ENCODE assay signal across 18 cellular contexts in genomic region chr19:18074192-18074591, GRCh38. TPM values are rescaled to one million over a fixed set of nuclear protein-coding genes. Genes with fewer than 3 reads are reported as not detected.
DNase-seq lines count a peak whose midpoint lies in the region; ATAC-seq, FAIRE-seq and TF ChIP-seq lines count a peak whose summit lies in the region.
"Had no signal": no experiment of that assay in that cellular context is flagged by ENCODE, and none has a peak within 500 bp of the region (broad histone marks: within the 10 kb centered on the region; RNA-seq: fewer than 3 reads in every experiment).

No MANE protein-coding gene starts in this region.

- H2AFZ ChIP-seq in hepatocyte: no peak overlapping the region

- H3K4me3 Mint-ChIP-seq in activated naive CD8-positive, alpha-beta T cell treated with anti-CD3 and anti-CD28 coated beads, Interleukin-2, amount 50 U/mL, for 24 hours: no peak overlapping the region
- H3K4me3 Mint-ChIP-seq: brain, neural crest cell had no signal

- H3K36me3 ChIP-seq in NT2/D1 (ENCODE audit: insufficient read depth, insufficient read length, low read length): no peaks in the 10 kb centered on the region
- no peaks in the 10 kb centered on the region for H3K36me3 ChIP-seq in hepatocyte (replicated peaks; ENCODE audit: insufficient read depth, low read depth)
- H3K36me3 ChIP-seq: right lobe of liver had no signal

- H3K27ac ChIP-seq in hepatocyte (no peak overlapping the region), RWPE1 (no peak overlapping the region)
- H3K27ac ChIP-seq: right lobe of liver, testis had no signal

- no peak overlapping the region for H3K4me2 ChIP-seq in hepatocyte

- H3K36me3 Mint-ChIP-seq in activated naive CD8-positive, alpha-beta T cell treated with anti-CD3 and anti-CD28 coated beads, Interleukin-2, amount 50 U/mL, for 24 hours (ENCODE audit: low read depth): peaks cover 23% of the 10 kb centered on the region
- H3K36me3 Mint-ChIP-seq: brain had no signal

- H3K9me2 ChIP-seq in hepatocyte (replicated peaks; ENCODE audit: insufficient read depth): no peaks in the 10 kb centered on the region

- DNase-seq in COLO668 (lab: John Stamatoyannopoulos, UW; ENCODE audit: unreplicated experiment) (peak; percentile 40), GM12891 (ENCODE audit: insufficient read length, low spot score) (no peak), NT2/D1 (ENCODE audit: low read depth, low spot score) (no peak), hepatocyte (ENCODE audit: low spot score) (no peak), RWPE1 (ENCODE audit: low spot score) (no peak), kidney tubule cell (ENCODE audit: low spot score) (no peak)
- DNase-seq in activated naive CD8-positive, alpha-beta T cell treated with anti-CD3 and anti-CD28 coated beads, Interleukin-2, amount 50 U/mL, for 24 hours: no peak
- DNase-seq: activated CD4-positive, CD25-positive, alpha-beta regulatory T cell treated with anti-CD3 and anti-CD28 coated beads, Interleukin-2, amount 50 U/mL, for 72 hours; activated naive CD4-positive, alpha-beta T cell treated with anti-CD3 and anti-CD28 coated beads, Interleukin-2, amount 50 U/mL, for 16 hours; activated T-cell treated with anti-CD3 and anti-CD28 coated beads for 4 hours; dorsolateral prefrontal cortex; GF-D8; kidney; right lobe of liver; stimulated activated CD4-positive, alpha-beta T cell treated with anti-CD3 and anti-CD28 coated beads, Interleukin-2, amount 100 ng/mL, for 24 hours; testis had no signal

- no peaks in the 10 kb centered on the region for H3K9me3 Mint-ChIP-seq in activated naive CD8-positive, alpha-beta T cell treated with anti-CD3 and anti-CD28 coated beads, Interleukin-2, amount 50 U/mL, for 24 hours
- H3K9me3 Mint-ChIP-seq: brain, neural crest cell had no signal

- POLR2A ChIA-PET in RWPE1 (lab: Yijun Ruan, JAX; ENCODE audit: low non-redundant PET): no interaction called here

- H3K9ac ChIP-seq in NT2/D1 (ENCODE audit: insufficient read length, low read depth): peak overlapping the region; percentile 36

- H4K20me1 ChIP-seq in hepatocyte (ENCODE audit: insufficient read depth, poor library complexity, severe bottlenecking): no peaks in the 10 kb centered on the region

- no peak overlapping the region for H3K27ac Mint-ChIP-seq in activated naive CD8-positive, alpha-beta T cell treated with anti-CD3 and anti-CD28 coated beads, Interleukin-2, amount 50 U/mL, for 24 hours
- H3K27ac Mint-ChIP-seq: brain had no signal

- WGBS in hepatocyte (ENCODE audit: low lambda C conversion rate, missing lambda C conversion rate): 78% methylated on average over 9 of the region's 9 CpGs

- H3K4me1 ChIP-seq in NT2/D1 (ENCODE audit: insufficient read depth, insufficient read length) (peaks cover 6% of the 10 kb centered on the region), hepatocyte (ENCODE audit: insufficient read depth) (no peaks in the 10 kb centered on the region)
- H3K4me1 ChIP-seq: right lobe of liver, testis had no signal

- H3K27me3 ChIP-seq in NT2/D1 (ENCODE audit: insufficient read depth, insufficient read length): no peaks in the 10 kb centered on the region
- no peaks in the 10 kb centered on the region for H3K27me3 ChIP-seq in hepatocyte
- H3K27me3 ChIP-seq: dorsolateral prefrontal cortex, right lobe of liver, testis had no signal

- H3K27me3 Mint-ChIP-seq in activated naive CD8-positive, alpha-beta T cell treated with anti-CD3 and anti-CD28 coated beads, Interleukin-2, amount 50 U/mL, for 24 hours: no peaks in the 10 kb centered on the region

- TF ChIP-seq POLR2A in GM12891 (IDR thresholded peaks at IDR 0.05; ENCODE audit: low read depth, low read length): no peak

- ATAC-seq in activated naive CD8-positive, alpha-beta T cell treated with anti-CD3 and anti-CD28 coated beads, Interleukin-2, amount 50 U/mL, for 24 hours: no peak

- CTCF ChIA-PET in RWPE1 (lab: Yijun Ruan, JAX): no interaction called here

- no peaks in the 10 kb centered on the region for H3K9me3 ChIP-seq in NT2/D1 (ENCODE audit: insufficient read depth, low read length)
- H3K9me3 ChIP-seq in hepatocyte (ENCODE audit: low read depth): no peaks in the 10 kb centered on the region
- H3K9me3 ChIP-seq: right lobe of liver, testis had no signal

- H3K4me3 ChIP-seq in NT2/D1 (ENCODE audit: insufficient read length, low read depth) (no peak overlapping the region), hepatocyte (no peak overlapping the region)
- H3K4me3 ChIP-seq: dorsolateral prefrontal cortex, right lobe of liver, testis had no signal

- peaks cover 12% of the 10 kb centered on the region for H3K4me1 Mint-ChIP-seq in activated naive CD8-positive, alpha-beta T cell treated with anti-CD3 and anti-CD28 coated beads, Interleukin-2, amount 50 U/mL, for 24 hours
- H3K4me1 Mint-ChIP-seq: brain, neural crest cell had no signal

- FAIRE-seq in GM12891 (lab: Jason Lieb, UNC): peak; percentile 70
- FAIRE-seq: kidney had no signal

- peak; percentile 6 for TF ChIP-seq CTCF in hepatocyte (IDR thresholded peaks at IDR 0.05; ENCODE audit: poor library complexity)
- TF ChIP-seq CTCF in RWPE1 (conservative IDR thresholded peaks at IDR 0.05; ENCODE audit: low read depth): no peak

- H3K79me2 ChIP-seq in hepatocyte: no peaks in the 10 kb centered on the region

TF ChIP-seq in GM12891, 5 proteins besides CTCF, POLR2A, EP300 and RAD21:
- no peak for TF ChIP-seq TAF1 (IDR thresholded peaks at IDR 0.05; ENCODE audit: low read depth, low read length)
- TF ChIP-seq POU2F2 (IDR thresholded peaks at IDR 0.05; ENCODE audit: low read depth, low read length): no peak
- no peak for TF ChIP-seq SPI1 (IDR thresholded peaks at IDR 0.05; ENCODE audit: low read depth, low read length)
- no peak for TF ChIP-seq POLR2AphosphoS5 (IDR thresholded peaks at IDR 0.05; ENCODE audit: low read depth, low read length)
- TF ChIP-seq PAX5 (IDR thresholded peaks at IDR 0.05; ENCODE audit: insufficient read depth, low read length, severe bottlenecking): no peak

RNA-seq across cellular contexts. Expression of gene IL12RB1, which starts 12.5 kb away (rescaled TPM):
- 13.5 TPM for polyA plus RNA-seq in GM12891 (2012; ENCODE audit: low read depth, missing spikeins)
- not detected in 2 replicates for total RNA-seq in hepatocyte
- not detected in 2 replicates for polyA plus RNA-seq in hepatocyte
- total RNA-seq: neural crest cell had no signal

RNA-seq across cellular contexts. Expression of gene MAST3, which starts 23.4 kb away (rescaled TPM):
- polyA plus RNA-seq in GM12891 (2012; ENCODE audit: low read depth, missing spikeins): 7.2 TPM
- total RNA-seq in hepatocyte: 5.5 and 9.7 TPM in 2 replicates
- 10.3 and 11.1 TPM in 2 replicates for polyA plus RNA-seq in hepatocyte
